Comparison of ENCODE assay signal across 37 cellular contexts in the genomic region with DNA sequence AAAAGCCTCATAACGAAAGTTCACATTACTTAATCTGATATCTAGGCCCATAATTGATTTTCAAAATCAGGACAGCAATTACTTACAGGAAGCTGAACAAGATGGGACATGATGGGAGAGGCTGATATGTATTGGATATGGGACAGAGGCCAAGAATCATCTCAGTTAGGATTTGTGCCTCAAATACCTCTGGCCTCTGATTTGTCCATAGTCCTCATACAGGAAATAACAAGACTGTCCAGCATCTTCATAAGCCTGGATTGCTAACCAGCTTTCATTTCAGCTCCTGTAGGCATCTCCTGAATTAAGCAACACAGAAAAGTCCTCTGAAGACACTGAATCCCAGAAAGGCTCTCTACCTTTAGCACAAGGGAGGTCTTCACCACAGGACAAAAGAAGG. TPM values are rescaled to one million over a fixed set of nuclear protein-coding genes. Genes with fewer than 3 reads are reported as not detected.
"Had no signal": no experiment of that assay in that cellular context is flagged by ENCODE, and none has a peak within 500 bp of the region (broad histone marks: within the 10 kb centered on the region; RNA-seq: fewer than 3 reads in every experiment).

No MANE protein-coding gene starts in this region.

- H3K4me3 ChIP-seq: adrenal gland, body of pancreas had no signal

- H3K9me3 ChIP-seq: adrenal gland, body of pancreas had no signal

- H3K27ac ChIP-seq: adrenal gland, body of pancreas, brain microvascular endothelial cell, VCaP had no signal

- H3K4me1 ChIP-seq: adrenal gland, body of pancreas had no signal

- FAIRE-seq: astrocyte, TTC549 had no signal

- ATAC-seq: activated CD8-positive, alpha-beta T cell treated with anti-CD3 and anti-CD28 coated beads for 36 hours; activated naive CD4-positive, alpha-beta T cell treated with anti-CD3 and anti-CD28 coated beads, Interleukin-2, amount 50 U/mL, for 72 hours; activated T-cell treated with anti-CD3 and anti-CD28 coated beads, Interleukin-2, amount 50 U/mL, for 4 hours; activated T-cell treated with anti-CD3 and anti-CD28 coated beads, Interleukin-2, amount 50 U/mL, for 72 hours; activated T-helper 17 cell treated with anti-CD3 and anti-CD28 coated beads, Interleukin-2, amount 50 U/mL, for 72 hours; body of pancreas had no signal

- H3K36me3 ChIP-seq: adrenal gland, brain microvascular endothelial cell had no signal

- DNase-seq: activated B cell treated with CpG ODN at 0.5 μM for 24 hours; activated CD4-positive, alpha-beta memory T cell treated with anti-CD3 and anti-CD28 coated beads for 36 hours; activated CD4-positive, alpha-beta T cell treated with anti-CD3 and anti-CD28 coated beads for 4 hours; activated CD4-positive, alpha-beta T cell treated with anti-CD3 and anti-CD28 coated beads, Interleukin-2, amount 10 ng/mL, durations not matched to agents 24 days and 14 days; activated CD4-positive, alpha-beta T cell treated with anti-CD3 and anti-CD28 coated beads, Interleukin-2, amount 50 U/mL, for 1 hour; activated CD4-positive, alpha-beta T cell treated with anti-CD3 and anti-CD28 coated beads, Interleukin-2, amount 50 U/mL, for 4 hours; activated CD4-positive, CD25-positive, alpha-beta regulatory T cell treated with anti-CD3 and anti-CD28 coated beads, Interleukin-2, amount 50 U/mL, for 72 hours; activated CD8-positive, alpha-beta memory T cell treated with anti-CD3 and anti-CD28 coated beads, Interleukin-2, amount 50 U/mL, for 4 hours; activated CD8-positive, alpha-beta T cell treated with anti-CD3 and anti-CD28 coated beads for 36 hours; activated effector memory CD4-positive, alpha-beta T cell treated with anti-CD3 and anti-CD28 coated beads, Interleukin-2, amount 50 U/mL, for 16 hours; activated gamma-delta T cell treated with Interleukin-2 at 50 U/mL for 16 hours; activated naive CD4-positive, alpha-beta T cell; activated naive CD4-positive, alpha-beta T cell treated with anti-CD3 and anti-CD28 coated beads for 36 hours; activated naive CD4-positive, alpha-beta T cell treated with anti-CD3 and anti-CD28 coated beads, Interleukin-2, amount 50 U/mL, for 16 hours; activated naive CD8-positive, alpha-beta T cell treated with anti-CD3 and anti-CD28 coated beads for 36 hours; activated T-cell treated with anti-CD3 and anti-CD28 coated beads for 4 hours; activated T-cell treated with anti-CD3 and anti-CD28 coated beads, Interleukin-2, amount 50 U/mL, for 1 hour; activated T-cell treated with anti-CD3 and anti-CD28 coated beads, Interleukin-2, amount 50 U/mL, for 4 hours; activated T-cell treated with anti-CD3 and anti-CD28 coated beads, Interleukin-2, amount 50 U/mL, for 72 hours; adrenal gland; amniotic stem cell; aorta; body of pancreas; brain microvascular endothelial cell; central memory CD4-positive, alpha-beta T cell; T-helper 1 cell; T-helper 2 cell; T-helper 9 cell had no signal

- H3K27me3 ChIP-seq: adrenal gland, body of pancreas, brain microvascular endothelial cell had no signal

RNA-seq across cellular contexts. Expression of gene MRGPRX4, which starts 4.3 kb away (rescaled TPM):
- total RNA-seq: activated B cell treated with CpG ODN at 0.5 μM for 24 hours; activated CD4-positive, alpha-beta memory T cell treated with anti-CD3 and anti-CD28 coated beads for 36 hours; activated CD4-positive, alpha-beta T cell treated with anti-CD3 and anti-CD28 coated beads, Interleukin-2, amount 10 ng/mL, durations not matched to agents 24 days and 14 days; activated CD8-positive, alpha-beta memory T cell treated with anti-CD3 and anti-CD28 coated beads for 36 hours; activated CD8-positive, alpha-beta T cell treated with anti-CD3 and anti-CD28 coated beads for 36 hours; activated naive CD4-positive, alpha-beta T cell treated with anti-CD3 and anti-CD28 coated beads for 36 hours; activated naive CD4-positive, alpha-beta T cell treated with anti-CD3 and anti-CD28 coated beads, Interleukin-2, amount 50 U/mL, for 72 hours; activated naive CD8-positive, alpha-beta T cell treated with anti-CD3 and anti-CD28 coated beads for 36 hours; activated T-cell treated with anti-CD3 and anti-CD28 coated beads, Interleukin-2, amount 50 U/mL, for 4 hours; activated T-cell treated with anti-CD3 and anti-CD28 coated beads, Interleukin-2, amount 50 U/mL, for 72 hours; activated T-helper 1 cell treated with anti-CD3 and anti-CD28 coated beads, Interleukin-12 subunit alpha, Interleukin-12 subunit beta, Interleukin-2, Interleukin-4 antibody, amounts not matched to agents 30 ng/mL and 10 ng/mL and 1 ng/mL, durations not matched to agents 14 hours and 24 hours and 36 hours; activated T-helper 17 cell treated with anti-CD3 and anti-CD28 coated beads, Interleukin-2, amount 50 U/mL, for 72 hours; adrenal gland; aorta; astrocyte; body of pancreas; cardiac septum; cerebellum had no signal
- polyA plus RNA-seq: adrenal gland, aorta had no signal

RNA-seq across cellular contexts. Expression of gene MRGPRX3, which starts 36.0 kb away (rescaled TPM):
- total RNA-seq: activated B cell treated with CpG ODN at 0.5 μM for 24 hours; activated CD4-positive, alpha-beta memory T cell treated with anti-CD3 and anti-CD28 coated beads for 36 hours; activated CD4-positive, alpha-beta T cell treated with anti-CD3 and anti-CD28 coated beads, Interleukin-2, amount 10 ng/mL, durations not matched to agents 24 days and 14 days; activated CD8-positive, alpha-beta memory T cell treated with anti-CD3 and anti-CD28 coated beads for 36 hours; activated CD8-positive, alpha-beta T cell treated with anti-CD3 and anti-CD28 coated beads for 36 hours; activated naive CD4-positive, alpha-beta T cell treated with anti-CD3 and anti-CD28 coated beads for 36 hours; activated naive CD4-positive, alpha-beta T cell treated with anti-CD3 and anti-CD28 coated beads, Interleukin-2, amount 50 U/mL, for 72 hours; activated naive CD8-positive, alpha-beta T cell treated with anti-CD3 and anti-CD28 coated beads for 36 hours; activated T-cell treated with anti-CD3 and anti-CD28 coated beads, Interleukin-2, amount 50 U/mL, for 4 hours; activated T-cell treated with anti-CD3 and anti-CD28 coated beads, Interleukin-2, amount 50 U/mL, for 72 hours; activated T-helper 1 cell treated with anti-CD3 and anti-CD28 coated beads, Interleukin-12 subunit alpha, Interleukin-12 subunit beta, Interleukin-2, Interleukin-4 antibody, amounts not matched to agents 30 ng/mL and 10 ng/mL and 1 ng/mL, durations not matched to agents 14 hours and 24 hours and 36 hours; activated T-helper 17 cell treated with anti-CD3 and anti-CD28 coated beads, Interleukin-2, amount 50 U/mL, for 72 hours; adrenal gland; aorta; astrocyte; body of pancreas; cardiac septum; cerebellum had no signal
- polyA plus RNA-seq: adrenal gland, aorta had no signal
